8 cellular contexts compared by ENCODE assay signal in the genomic region with DNA sequence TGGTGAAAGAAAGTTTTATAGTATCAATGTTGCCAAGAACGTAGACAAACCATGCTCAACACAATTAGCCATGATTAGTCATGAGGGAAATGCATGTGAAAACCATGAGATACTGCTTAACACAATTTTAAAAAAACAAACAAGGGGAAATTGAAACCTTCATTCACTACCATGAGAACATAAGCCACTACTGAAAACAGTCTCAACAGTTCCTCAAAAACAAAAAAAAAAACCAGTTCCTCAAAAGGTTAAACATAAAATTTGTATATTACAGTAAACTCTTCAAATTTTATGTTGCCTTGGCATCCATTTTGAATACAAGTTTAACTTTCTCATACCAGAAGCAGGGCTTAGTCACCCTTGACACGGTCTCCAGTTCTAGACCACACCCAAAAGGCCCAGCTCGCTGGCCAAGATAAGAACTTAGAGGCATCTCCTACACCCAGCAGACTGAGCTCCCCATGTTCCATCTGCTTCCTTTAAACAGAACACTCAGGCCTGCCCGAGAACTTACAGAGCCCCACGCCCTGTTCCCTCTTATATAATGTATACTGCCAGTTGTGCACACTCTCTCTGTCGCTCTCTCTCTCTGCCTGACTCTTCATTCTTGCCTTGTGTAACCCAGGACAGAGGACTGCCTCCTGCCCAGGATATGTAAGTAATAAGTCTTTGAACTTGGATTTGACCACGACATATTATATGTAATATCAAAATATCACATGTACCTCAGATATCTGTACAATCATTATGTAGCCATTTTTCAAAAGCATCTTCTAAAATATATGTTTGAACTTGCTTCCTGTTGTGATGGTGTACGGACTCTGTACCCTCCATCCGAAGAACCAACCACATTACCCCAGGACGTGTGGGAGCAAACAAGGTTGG.
DNase-seq lines count a peak whose midpoint lies in the region; ATAC-seq, FAIRE-seq and TF ChIP-seq lines count a peak whose summit lies in the region.

No MANE protein-coding gene starts in this region.

- no peak for TF ChIP-seq CTCF in WTC11 (IDR thresholded peaks at IDR 0.05)
- TF ChIP-seq CTCF in endothelial cell of umbilical vein (IDR thresholded peaks at IDR 0.05; ENCODE audit: extremely low read depth in 1 of 2, insufficient read depth in 1 of 2, low read depth in 1 of 2, low read length in 2 of 2) = no peak
- TF ChIP-seq CTCF in nephron (IDR thresholded peaks at IDR 0.05; ENCODE audit: unreplicated experiment in 3 of 3) = no peak
- TF ChIP-seq CTCF in GM10266 (IDR thresholded peaks at IDR 0.05; ENCODE audit: control insufficient read depth, insufficient read depth, low read depth, missing control alignments) = no peak

- peaks cover 79% of the 10 kb centered on the region for H3K79me2 ChIP-seq in endothelial cell of umbilical vein (ENCODE audit: control insufficient read depth, insufficient read depth, low read length)

- H3K9ac ChIP-seq in endothelial cell of umbilical vein (replicated peaks; ENCODE audit: extremely low read depth, insufficient read depth, low read length) = peak overlapping the region; percentile 52

- H3K4me3 Mint-ChIP-seq in WTC11 = no peak overlapping the region
- H3K4me3 Mint-ChIP-seq in nephron = no peak overlapping the region

- H3K27ac Mint-ChIP-seq in WTC11 (peak overlapping the region; percentile 46; the same call in 1 of the 2 replicates), nephron (peak overlapping the region in 2 of 3 experiments; percentile 16 to 39)

- POLR2A ChIA-PET in WTC11 (lab: Charles Lee) = interaction anchor here (0.5 to 1.4 kb wide), 4 partner anchors 10 to 28 kb away, joined by 3 to 5 read pairs (median 4); no protein-coding TSS in a partner anchor
- POLR2A ChIA-PET in endothelial cell of umbilical vein (lab: Charles Lee) = interaction anchor here (1.1 to 2.1 kb wide), 3 partner anchors 25 to 66 kb away, joined by 3 to 6 read pairs (median 3); no protein-coding TSS in a partner anchor

- TF ChIP-seq POLR2A in endothelial cell of umbilical vein (IDR thresholded peaks at IDR 0.05; ENCODE audit: low read depth, low read length) = no peak

- peaks cover 3 to 4% of the 10 kb centered on the region in 2 experiments for H3K36me3 ChIP-seq in endothelial cell of umbilical vein (ENCODE audit: control insufficient read depth in 2 of 2, extremely low read depth in 1 of 2, insufficient read depth in 2 of 2, low read length in 2 of 2)

- DNase-seq in CD1c-positive myeloid dendritic cell (ENCODE audit: extremely low spot score) (peak; percentile 92), HK-2 (ENCODE audit: unreplicated experiment) (peak; percentile 30), WTC11 (ENCODE audit: low spot score) (no peak), endothelial cell of umbilical vein (ENCODE audit: low read depth, low spot score) (peak; percentile 95), GM10266 (ENCODE audit: extremely low spot score) (no peak)
- DNase-seq in effector CD4-positive, alpha-beta T cell = no peak

- H3K36me3 Mint-ChIP-seq in WTC11 = peaks cover 2% of the 10 kb centered on the region; the same call in 1 of the 2 replicates
- peaks cover 20% of the 10 kb centered on the region for H3K36me3 Mint-ChIP-seq in nephron (ENCODE audit: low read depth)

- dilution Hi-C loops in endothelial cell of umbilical vein (cut with MboI; ENCODE audit: extremely low pct_ligation_motif_present, low sequenced_read_pairs) = loop anchor here (10.0 kb wide), 1 partner anchor 75 kb away; no protein-coding TSS in a partner anchor

- no peaks in the 10 kb centered on the region for H3K9me3 ChIP-seq in endothelial cell of umbilical vein (replicated peaks; ENCODE audit: control insufficient read depth, insufficient read depth, low read length)

- H3K4me2 ChIP-seq in endothelial cell of umbilical vein (ENCODE audit: insufficient read depth, low read length) = peak overlapping the region; percentile 67

- H4K20me1 ChIP-seq in endothelial cell of umbilical vein (replicated peaks; ENCODE audit: control insufficient read depth, extremely low read depth, insufficient read depth, low read length) = no peaks in the 10 kb centered on the region

- FAIRE-seq in endothelial cell of umbilical vein (lab: Jason Lieb, UNC) = peak; percentile 81

- TSS peak; percentile 87 for BruUV-seq in endothelial cell of umbilical vein (replicated peaks; lab: Mats Ljungman, UMichigan)

- no peaks in the 10 kb centered on the region for H3K27me3 ChIP-seq in endothelial cell of umbilical vein (ENCODE audit: control insufficient read depth in 2 of 2, insufficient read depth in 2 of 2, low read length in 2 of 2)

- peak overlapping the region in 1 of 3 experiments; percentile 12 for H3K4me3 ChIP-seq in endothelial cell of umbilical vein (replicated peaks in 1 of 3; ENCODE audit: insufficient read depth in 1 of 3, low read depth in 1 of 3, low read length in 3 of 3)

- intact Hi-C loops in endothelial cell of umbilical vein (cut with micrococcal nuclease) = loop anchor here (1.0 kb wide), 1 partner anchor 66 kb away; no protein-coding TSS in a partner anchor

- H3K4me1 ChIP-seq in endothelial cell of umbilical vein (ENCODE audit: control insufficient read depth, extremely low read depth, insufficient read depth, low read length) = peaks cover 64% of the 10 kb centered on the region

- H3K4me1 Mint-ChIP-seq in WTC11 (peaks cover 65% of the 10 kb centered on the region), nephron (peaks cover 54% of the 10 kb centered on the region)

- H2AFZ ChIP-seq in endothelial cell of umbilical vein (ENCODE audit: low read depth, low read length) = no peak overlapping the region

- H3K9me1 ChIP-seq in endothelial cell of umbilical vein (replicated peaks; ENCODE audit: control insufficient read depth, extremely low read depth, insufficient read depth, low read length) = no peaks in the 10 kb centered on the region

- H3K27me3 Mint-ChIP-seq in WTC11 (ENCODE audit: low read depth) (no peaks in the 10 kb centered on the region), nephron (ENCODE audit: low read depth) (peaks cover 7% of the 10 kb centered on the region)

- H3K9me3 Mint-ChIP-seq in WTC11 (no peaks in the 10 kb centered on the region), nephron (no peaks in the 10 kb centered on the region)

- peak; percentile 53 for ATAC-seq in GM21390 (IDR thresholded peaks at IDR 0.05; ENCODE audit: unreplicated experiment)
- no peak for ATAC-seq in WTC11

- CTCF ChIA-PET in WTC11 (lab: Charles Lee) (interaction anchor here (0.9 to 3.0 kb wide), 4 partner anchors 27 to 180 kb away, joined by 3 to 13 read pairs (median 7); no protein-coding TSS in a partner anchor), endothelial cell of umbilical vein (lab: Charles Lee) (interaction anchor here (0.9 to 4.0 kb wide), 9 partner anchors 15 to 144 kb away, joined by 3 to 26 read pairs (median 4); no protein-coding TSS in a partner anchor)

- H3K27ac ChIP-seq in endothelial cell of umbilical vein (ENCODE audit: insufficient read depth, low read depth, low read length) = peak overlapping the region; percentile 95

TF ChIP-seq in WTC11, 78 proteins besides CTCF, POLR2A, EP300 and RAD21 (continues in another document):
- TF ChIP-seq, protein P1, sequence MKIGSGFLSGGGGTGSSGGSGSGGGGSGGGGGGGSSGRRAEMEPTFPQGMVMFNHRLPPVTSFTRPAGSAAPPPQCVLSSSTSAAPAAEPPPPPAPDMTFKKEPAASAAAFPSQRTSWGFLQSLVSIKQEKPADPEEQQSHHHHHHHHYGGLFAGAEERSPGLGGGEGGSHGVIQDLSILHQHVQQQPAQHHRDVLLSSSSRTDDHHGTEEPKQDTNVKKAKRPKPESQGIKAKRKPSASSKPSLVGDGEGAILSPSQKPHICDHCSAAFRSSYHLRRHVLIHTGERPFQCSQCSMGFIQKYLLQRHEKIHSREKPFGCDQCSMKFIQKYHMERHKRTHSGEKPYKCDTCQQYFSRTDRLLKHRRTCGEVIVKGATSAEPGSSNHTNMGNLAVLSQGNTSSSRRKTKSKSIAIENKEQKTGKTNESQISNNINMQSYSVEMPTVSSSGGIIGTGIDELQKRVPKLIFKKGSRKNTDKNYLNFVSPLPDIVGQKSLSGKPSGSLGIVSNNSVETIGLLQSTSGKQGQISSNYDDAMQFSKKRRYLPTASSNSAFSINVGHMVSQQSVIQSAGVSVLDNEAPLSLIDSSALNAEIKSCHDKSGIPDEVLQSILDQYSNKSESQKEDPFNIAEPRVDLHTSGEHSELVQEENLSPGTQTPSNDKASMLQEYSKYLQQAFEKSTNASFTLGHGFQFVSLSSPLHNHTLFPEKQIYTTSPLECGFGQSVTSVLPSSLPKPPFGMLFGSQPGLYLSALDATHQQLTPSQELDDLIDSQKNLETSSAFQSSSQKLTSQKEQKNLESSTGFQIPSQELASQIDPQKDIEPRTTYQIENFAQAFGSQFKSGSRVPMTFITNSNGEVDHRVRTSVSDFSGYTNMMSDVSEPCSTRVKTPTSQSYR (CRISPR knock-in tag; IDR thresholded peaks at IDR 0.05) = no peak

TF ChIP-seq in endothelial cell of umbilical vein, 7 proteins besides CTCF, POLR2A, EP300 and RAD21:
- TF ChIP-seq, protein P2, sequence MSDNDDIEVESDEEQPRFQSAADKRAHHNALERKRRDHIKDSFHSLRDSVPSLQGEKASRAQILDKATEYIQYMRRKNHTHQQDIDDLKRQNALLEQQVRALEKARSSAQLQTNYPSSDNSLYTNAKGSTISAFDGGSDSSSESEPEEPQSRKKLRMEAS (IDR thresholded peaks at IDR 0.05; ENCODE audit: insufficient read depth, insufficient read length) = no peak
- TF ChIP-seq GATA2 (IDR thresholded peaks at IDR 0.05; ENCODE audit: insufficient read depth, insufficient read length, low read depth, low read length) (peak; percentile 79), JUN (IDR thresholded peaks at IDR 0.05; ENCODE audit: borderline replicate concordance, insufficient read depth, insufficient read length, low read depth) (peak; percentile 80), EZH2 (IDR thresholded peaks at IDR 0.05; ENCODE audit: borderline replicate concordance, low read depth, low read length, severe bottlenecking) (no peak), MYC (IDR thresholded peaks at IDR 0.05; ENCODE audit: low read depth, low read length) (no peak), FOS (IDR thresholded peaks at IDR 0.05; ENCODE audit: borderline replicate concordance, insufficient read depth, low read length) (peak; percentile 65), POLR2AphosphoS5 (IDR thresholded peaks at IDR 0.05; ENCODE audit: insufficient read depth, low read depth, low read length) (peak; percentile 36)

Comparison
In these comparisons a context has a peak if more than half of its experiments do, and no peak if none do; other contexts are left out.
1. DNase-seq: peak in CD1c-positive myeloid dendritic cell (single experiment), HK-2 (single experiment) and endothelial cell of umbilical vein (single experiment); none in WTC11 (single experiment), effector CD4-positive, alpha-beta T cell (single experiment) and GM10266 (single experiment).